14 cellular contexts compared by ENCODE assay signal in genomic region chr7:108630002-108630401, GRCh38.
A peak's percentile ranks its signal among the peaks of the same experiment; 100 is the strongest.
DNase-seq lines count a peak whose midpoint lies in the region; TF ChIP-seq lines count a peak whose summit lies in the region.
"Had no signal": no experiment of that assay in that cellular context is flagged by ENCODE, and none has a peak within 500 bp of the region (broad histone marks: within the 10 kb centered on the region; RNA-seq: fewer than 3 reads in every experiment).

No MANE protein-coding gene starts in this region.

- H2AFZ ChIP-seq in fibroblast of lung (ENCODE audit: low read length), result no peak overlapping the region

- peaks cover 0 to 7% (median 4%) of the 10 kb centered on the region in 3 donors for H3K27me3 Mint-ChIP-seq in immature natural killer cell (ENCODE audit: low read depth in 3 of 3)

- TF ChIP-seq CTCF in fibroblast of lung (conservative IDR thresholded peaks at IDR 0.05 in 1 of 2, IDR thresholded peaks at IDR 0.05 in 1 of 2; ENCODE audit: low read depth in 1 of 2, low read length in 2 of 2), result no peak

- H3K27me3 ChIP-seq in fibroblast of lung (ENCODE audit: control insufficient read depth, insufficient read depth, low read length), result no peaks in the 10 kb centered on the region

- H3K4me3 Mint-ChIP-seq in immature natural killer cell, result no peak overlapping the region

- H3K36me3 Mint-ChIP-seq in immature natural killer cell, result no peaks in the 10 kb centered on the region

- peak in 10 of 14 donors; percentile 1 to 54 (median 28) for DNase-seq in C1 segment of cervical spinal cord (lab: John Stamatoyannopoulos, UW)
- peak; percentile 89 to 90 for DNase-seq in NCI-H524 (lab: John Stamatoyannopoulos, UW)
- peak; percentile 17 to 85 for DNase-seq in fibroblast of lung (ENCODE audit: low read depth in 2 of 2)
- peak; percentile 88 for DNase-seq in myocyte (ENCODE audit: low read depth)
- DNase-seq in mesenteric fat pad (ENCODE audit: low spot score), result no peak
- no peak for DNase-seq in immature natural killer cell
- DNase-seq in NCI-H2171 treated with DMSO at 0.1 percent for 48 hours (lab: John Stamatoyannopoulos, UW), result no peak
- DNase-seq in NCI-H2227 (lab: John Stamatoyannopoulos, UW; ENCODE audit: unreplicated experiment), result no peak
- DNase-seq: activated CD4-positive, CD25-positive, alpha-beta regulatory T cell; AML-193; effector CD8-positive, alpha-beta T cell; stimulated activated CD4-positive, alpha-beta T cell treated with anti-CD3 and anti-CD28 coated beads, Interleukin-2, amount 100 ng/mL, for 24 hours had no signal

- no peaks in the 10 kb centered on the region for H3K9me3 Mint-ChIP-seq in immature natural killer cell

- H3K9me3 ChIP-seq in fibroblast of lung (ENCODE audit: control insufficient read depth, insufficient read depth, low read depth, low read length), result no peaks in the 10 kb centered on the region

- H3K4me1 Mint-ChIP-seq in immature natural killer cell, result no peaks in the 10 kb centered on the region

- H3K27ac Mint-ChIP-seq in immature natural killer cell, result no peak overlapping the region

- no peaks in the 10 kb centered on the region for H4K20me1 ChIP-seq in fibroblast of lung (ENCODE audit: control insufficient read depth, extremely low read depth, insufficient read depth, low read length)

- no peaks in the 10 kb centered on the region for H3K79me2 ChIP-seq in fibroblast of lung (ENCODE audit: control insufficient read depth, insufficient read depth, low read length)

- H3K4me3 ChIP-seq in fibroblast of lung (replicated peaks in 1 of 4; ENCODE audit: control extremely low read depth in 1 of 4, insufficient read depth in 1 of 4, low read depth in 3 of 4, low read length in 4 of 4), result no peak overlapping the region
- H3K4me3 ChIP-seq: K562, lung had no signal

- H3K27ac ChIP-seq in fibroblast of lung (ENCODE audit: insufficient read depth, low read length), result no peak overlapping the region

- H3K4me1 ChIP-seq in fibroblast of lung (ENCODE audit: control insufficient read depth, extremely low read depth, insufficient read depth, low read length), result no peaks in the 10 kb centered on the region

- no peak overlapping the region for H3K9ac ChIP-seq in fibroblast of lung (ENCODE audit: insufficient read depth, low read length)

- H3K36me3 ChIP-seq in fibroblast of lung (ENCODE audit: control insufficient read depth, insufficient read depth, low read length), result no peaks in the 10 kb centered on the region

- H3K4me2 ChIP-seq in fibroblast of lung (ENCODE audit: extremely low read depth, insufficient read depth, low read length), result no peak overlapping the region

Comparison
In these comparisons a context has a peak if more than half of its experiments do, and no peak if none do; other contexts are left out.
1. DNase-seq: peak in C1 segment of cervical spinal cord (10 of 14), NCI-H524 (2 of 2), fibroblast of lung (2 of 2) and myocyte (single experiment); none in mesenteric fat pad (single experiment), immature natural killer cell (0 of 3), NCI-H2171 treated with DMSO at 0.1 percent for 48 hours (single experiment) and NCI-H2227 (single experiment).